8 cellular contexts compared by ENCODE assay signal in genomic region chr1:150561830-150562367, GRCh38. TPM values are rescaled to one million over a fixed set of nuclear protein-coding genes. Genes with fewer than 3 reads are reported as not detected.
DNase-seq lines count a peak whose midpoint lies in the region; ATAC-seq, FAIRE-seq and TF ChIP-seq lines count a peak whose summit lies in the region.

No MANE protein-coding gene starts in this region.

- peaks cover 0 to 2% of the 10 kb centered on the region in 2 experiments for H4K20me1 ChIP-seq in H1 (replicated peaks in 1 of 2; ENCODE audit: control insufficient read depth in 1 of 2, insufficient read depth in 2 of 2, low read length in 2 of 2)

- peak overlapping the region; percentile 92 for H4K5ac ChIP-seq in H1 (ENCODE audit: insufficient read length, low read depth, low read length)

- H3K36me3 ChIP-seq in A673 (ENCODE audit: insufficient read depth, low read length, poor library complexity, severe bottlenecking) (no peaks in the 10 kb centered on the region), H1 (ENCODE audit: control insufficient read depth in 2 of 4, insufficient read depth in 4 of 4, low read length in 3 of 4) (no peaks in the 10 kb centered on the region)

- POLR2A ChIA-PET in A673 (lab: Charles Lee; ENCODE audit: low non-redundant PET), result no interaction called here
- POLR2A ChIA-PET in H1 (lab: Charles Lee; ENCODE audit: partially characterized antibody), result interaction anchor here (2.7 to 43.7 kb wide), 6 partner anchors 11 to 80 kb away, joined by 10 to 1380 read pairs (median 46); partner anchors contain the start of genes ADAMTSL4, ENSA, FALEC and MCL1

- CTCF ChIA-PET in A673 (lab: Charles Lee) (interaction anchor here (0.6 to 1.2 kb wide), 2 partner anchors 22 to 360 kb away, joined by 4 read pairs; no protein-coding TSS in a partner anchor), H1 (lab: Charles Lee; ENCODE audit: partially characterized antibody) (interaction anchor here (0.7 to 13.7 kb wide), 10 partner anchors 10 to 64 kb away, joined by 3 to 210 read pairs (median 11); partner anchors contain the start of gene ADAMTSL4)

- peak overlapping the region; percentile 93 for H3K18ac ChIP-seq in H1 (ENCODE audit: extremely low read depth, low read length)

- DNase-seq in A673 (ENCODE audit: low spot score) (peak; percentile 77), NCI-H82 treated with DMSO at 0.1 percent for 48 hours (lab: John Stamatoyannopoulos, UW; ENCODE audit: unreplicated experiment) (peak; percentile 43), H1 (ENCODE audit: low read depth in 1 of 2, low spot score in 2 of 2) (peak; percentile 80 to 91), mesenteric fat pad (ENCODE audit: low spot score) (peak; percentile 97)
- peak; percentile 69 for DNase-seq in activated CD8-positive, alpha-beta memory T cell treated with anti-CD3 and anti-CD28 coated beads, Interleukin-2, amount 50 U/mL, for 24 hours (ENCODE audit: extremely low read depth)
- DNase-seq in stimulated activated CD8-positive, alpha-beta memory T cell treated with anti-CD3 and anti-CD28 coated beads, Interleukin-15, amount 100 ng/mL, for 1 hour (ENCODE audit: low read depth), result peak; percentile 76

- no peaks in the 10 kb centered on the region for H3K27me3 ChIP-seq in A673 (replicated peaks; ENCODE audit: insufficient read depth, low read depth, low read length, poor library complexity)
- no peaks in the 10 kb centered on the region for H3K27me3 ChIP-seq in H1 (replicated peaks in 1 of 4; ENCODE audit: control insufficient read depth in 3 of 4, extremely low read depth in 1 of 4, insufficient read depth in 3 of 4, low read length in 3 of 4)

- H3K14ac ChIP-seq in H1 (ENCODE audit: insufficient read length), result no peak overlapping the region

- H3K9me3 ChIP-seq in A673 (ENCODE audit: low read depth, low read length, poor library complexity, severe bottlenecking), result no peaks in the 10 kb centered on the region
- no peaks in the 10 kb centered on the region for H3K9me3 ChIP-seq in H1 (ENCODE audit: insufficient read depth in 2 of 2, low read depth in 1 of 2, low read length in 1 of 2)

- peak overlapping the region; percentile 71 for H3K56ac ChIP-seq in H1 (replicated peaks; ENCODE audit: insufficient read length, low read depth, low read length)

- H3K23me2 ChIP-seq in H1 (ENCODE audit: low read depth, low read length), result peaks cover 7% of the 10 kb centered on the region

- peak; percentile 34 for ATAC-seq in HG03196 (IDR thresholded peaks at IDR 0.05; ENCODE audit: unreplicated experiment)

- peak overlapping the region; percentile 12 for H3K4ac ChIP-seq in H1 (replicated peaks; ENCODE audit: insufficient read length, low read depth, low read length)

- H2AK5ac ChIP-seq in H1 (ENCODE audit: low read depth, low read length), result peak overlapping the region; percentile 54; the same call in 1 of the 2 replicates

- H3K4me1 ChIP-seq in A673 (ENCODE audit: insufficient read depth, low read length, poor library complexity, severe bottlenecking) (peaks cover 29% of the 10 kb centered on the region), H1 (replicated peaks in 1 of 4; ENCODE audit: control insufficient read depth in 3 of 4, insufficient read depth in 4 of 4, low read length in 3 of 4) (peaks cover 16 to 26% (median 20%) of the 10 kb centered on the region in 4 experiments)

- H4K91ac ChIP-seq in H1 (replicated peaks; ENCODE audit: insufficient read length, low read length), result peak overlapping the region; percentile 96

- no TSS peak for BruUV-seq in A673 (replicated peaks; lab: Mats Ljungman, UMichigan)

- H2AFZ ChIP-seq in H1 (ENCODE audit: low read length), result no peak overlapping the region

- 2% methylated on average over 20 of the region's 20 CpGs; no CpG with 5 or more reads in 1 of the 2 experiments for WGBS in H1 (ENCODE audit: extremely low coverage in 1 of 2, insufficient coverage in 1 of 2, insufficient read length in 1 of 2, insufficient replicate concordance in 2 of 2, low coverage in 1 of 2, low lambda C conversion rate in 2 of 2, missing lambda C conversion rate in 1 of 2), 2 experiments

- TF ChIP-seq POLR2A in GM18526 (IDR thresholded peaks at IDR 0.05; ENCODE audit: extremely low read depth, insufficient read length) (peak; percentile 61), H1 (IDR thresholded peaks at IDR 0.05; ENCODE audit: control extremely low read depth in 1 of 2, low read depth in 2 of 2, low read length in 2 of 2) (no peak; a peak in 1 of 3 replicates)

- H2BK120ac ChIP-seq in H1 (replicated peaks; ENCODE audit: low read depth, low read length), result no peak overlapping the region

- peak overlapping the region; percentile 97 for H2BK20ac ChIP-seq in H1 (ENCODE audit: low read length)

- H2BK15ac ChIP-seq in H1 (ENCODE audit: low read length), result peak overlapping the region; percentile 100

- FAIRE-seq in H1 (lab: Jason Lieb, UNC), result no peak

- peak overlapping the region; percentile 95 for H2BK12ac ChIP-seq in H1 (ENCODE audit: low read depth, low read length)

- no peak for TF ChIP-seq EP300 in H1 (IDR thresholded peaks at IDR 0.05; ENCODE audit: borderline replicate concordance in 1 of 2, low read depth in 2 of 2, low read length in 2 of 2)

- peak overlapping the region; percentile 73 to 79 (median 78) for H3K9ac ChIP-seq in H1 (replicated peaks in 1 of 4; ENCODE audit: extremely low read depth in 1 of 4, low read depth in 3 of 4, low read length in 3 of 4)

- H3K27ac ChIP-seq in A673 (ENCODE audit: low read depth, low read length, poor library complexity, severe bottlenecking) (peak overlapping the region; percentile 84), H1 (ENCODE audit: low read depth, low read length) (peak overlapping the region; percentile 88)

- TF ChIP-seq CTCF in A673 (conservative IDR thresholded peaks at IDR 0.05; ENCODE audit: low read depth, low read length) (no peak), H1 (IDR thresholded peaks at IDR 0.05; ENCODE audit: control extremely low read depth in 1 of 3, insufficient read depth in 1 of 3, low read depth in 1 of 3, low read length in 3 of 3) (no peak)

- H4K8ac ChIP-seq in H1 (ENCODE audit: extremely low read depth, insufficient read depth, low read length), result peak overlapping the region; percentile 77; the same call in 1 of the 2 replicates

- no peak for TF ChIP-seq RAD21 in H1 (IDR thresholded peaks at IDR 0.05 in 1 of 2, conservative IDR thresholded peaks at IDR 0.05 in 1 of 2; ENCODE audit: low read depth in 2 of 2, low read length in 2 of 2)

- H3K23ac ChIP-seq in H1 (ENCODE audit: insufficient read length), result no peak overlapping the region

- H2BK5ac ChIP-seq in H1 (ENCODE audit: low read depth, low read length), result peak overlapping the region; percentile 97

- H3K79me1 ChIP-seq in H1 (ENCODE audit: low read depth, low read length), result no peaks in the 10 kb centered on the region

- H3K4me3 ChIP-seq in A673 (ENCODE audit: low read depth, low read length, poor library complexity, severe bottlenecking) (peak overlapping the region; percentile 53), H1 (ENCODE audit: extremely low read depth in 1 of 4, insufficient read depth in 2 of 4, low read depth in 3 of 4, low read length in 4 of 4) (peak overlapping the region; percentile 42 to 79 (median 70))

- intact Hi-C loops in A673 (cut with micrococcal nuclease; ENCODE audit: unreplicated experiment), result loop anchor here (5.0 to 10.0 kb wide), 3 partner anchors 60 to 413 kb away; partner anchors contain the start of genes CERS2 and CTSK

- H3K79me2 ChIP-seq in H1 (ENCODE audit: control insufficient read depth in 1 of 2, insufficient read depth in 2 of 2, low read length in 2 of 2), result peaks cover 5 to 44% of the 10 kb centered on the region in 2 experiments; a peak in 3 of 4 replicates

- H3K4me2 ChIP-seq in H1 (ENCODE audit: insufficient read depth in 1 of 2, low read depth in 2 of 2, low read length in 2 of 2), result peak overlapping the region; percentile 85 to 95

RNA-seq across cellular contexts. Expression of gene ADAMTSL4, which starts 12.7 kb away (rescaled TPM):
- 0.31 TPM in 1 of 2 replicates, not detected in the other for total RNA-seq in A673 (2021)
- total RNA-seq in H1 (2021; fragmentation: NEBNext Ultra II Directional; extraction: Animal tissue kit (Norgen Biotek cat#: 25700)), result 5.3 and 5.4 TPM in 2 replicates
- 4.2 and 5.9 TPM in 2 replicates for polyA plus RNA-seq in H1 (2011; rRNA removed)
- 3.1 TPM for polyA plus RNA-seq in H1 (2011; cell fraction: cytosol; rRNA removed)
- polyA plus RNA-seq in H1 (2011; cell fraction: nucleus; rRNA removed), result 26.7 TPM
- polyA plus RNA-seq in H1 (2012, experiment 1 of 2), result 4.9 to 7.2 TPM (median 6.7 TPM) in 4 replicates
- 3.8 TPM for polyA plus RNA-seq in H1 (2012, experiment 2 of 2)
- polyA plus RNA-seq in H1 (2013, experiment 1 of 2), result 9.2 TPM
- 8.1 TPM for polyA plus RNA-seq in H1 (2013, experiment 2 of 2)
- polyA minus RNA-seq in H1 (2011; rRNA and poly(A)+ RNA removed), result 0.73 and 0.85 TPM in 2 replicates
- 2.6 TPM for polyA minus RNA-seq in H1 (2011; cell fraction: cytosol; rRNA and poly(A)+ RNA removed)
- polyA minus RNA-seq in H1 (2011; cell fraction: nucleus; rRNA and poly(A)+ RNA removed), result 3.5 TPM
- total RNA-seq in mesenteric fat pad, result 76.4 TPM

RNA-seq across cellular contexts. Expression of gene MCL1, which starts 17.5 kb away (rescaled TPM):
- total RNA-seq in A673 (2021) (123 and 163 TPM in 2 replicates), mesenteric fat pad (697 TPM)
- total RNA-seq in H1 (2021; fragmentation: NEBNext Ultra II Directional; extraction: Animal tissue kit (Norgen Biotek cat#: 25700)), result 196 and 218 TPM in 2 replicates
- 57.5 and 61.1 TPM in 2 replicates for polyA plus RNA-seq in H1 (2011; rRNA removed)
- 78.4 TPM for polyA plus RNA-seq in H1 (2011; cell fraction: cytosol; rRNA removed)
- 85.5 TPM for polyA plus RNA-seq in H1 (2011; cell fraction: nucleus; rRNA removed)
- 93.2 to 159 TPM (median 119 TPM) in 4 replicates for polyA plus RNA-seq in H1 (2012, experiment 1 of 2)
- 18.8 TPM for polyA plus RNA-seq in H1 (2012, experiment 2 of 2)
- 116 TPM for polyA plus RNA-seq in H1 (2013, experiment 1 of 2)
- polyA plus RNA-seq in H1 (2013, experiment 2 of 2), result 123 TPM
- 104 and 119 TPM in 2 replicates for polyA minus RNA-seq in H1 (2011; rRNA and poly(A)+ RNA removed)
- polyA minus RNA-seq in H1 (2011; cell fraction: cytosol; rRNA and poly(A)+ RNA removed), result 98.4 TPM
- 171 TPM for polyA minus RNA-seq in H1 (2011; cell fraction: nucleus; rRNA and poly(A)+ RNA removed)

RNA-seq across cellular contexts. Expression of gene FALEC, which starts 46.3 kb away (rescaled TPM):
- 1.6 TPM in 1 of 2 replicates, not detected in the other for total RNA-seq in A673 (2021)
- total RNA-seq in H1 (2021; fragmentation: NEBNext Ultra II Directional; extraction: Animal tissue kit (Norgen Biotek cat#: 25700)), result 1.1 TPM in 1 of 2 replicates, not detected in the other
- not detected in 2 replicates for polyA plus RNA-seq in H1 (2011; rRNA removed)
- polyA plus RNA-seq in H1 (2011; cell fraction: cytosol; rRNA removed), result 0.19 TPM
- polyA plus RNA-seq in H1 (2011; cell fraction: nucleus; rRNA removed), result not detected
- polyA plus RNA-seq in H1 (2012, experiment 1 of 2), result 0.36 to 1.0 TPM (median 0.75 TPM) in 4 replicates
- not detected for polyA plus RNA-seq in H1 (2012, experiment 2 of 2)
- polyA plus RNA-seq in H1 (2013, experiment 1 of 2), result 0.45 TPM
- 0.11 TPM for polyA plus RNA-seq in H1 (2013, experiment 2 of 2)
- 0.57 TPM in 1 of 2 replicates, not detected in the other for polyA minus RNA-seq in H1 (2011; rRNA and poly(A)+ RNA removed)
- polyA minus RNA-seq in H1 (2011; cell fraction: cytosol; rRNA and poly(A)+ RNA removed), result not detected
- polyA minus RNA-seq in H1 (2011; cell fraction: nucleus; rRNA and poly(A)+ RNA removed), result not detected
- total RNA-seq in mesenteric fat pad, result not detected

RNA-seq across cellular contexts. Expression of gene ECM1, which starts 54.0 kb away (rescaled TPM):
- total RNA-seq in A673 (2021) (55.9 and 61.2 TPM in 2 replicates), mesenteric fat pad (33.1 TPM)
- total RNA-seq in H1 (2021; fragmentation: NEBNext Ultra II Directional; extraction: Animal tissue kit (Norgen Biotek cat#: 25700)), result 0.73 and 0.95 TPM in 2 replicates
- 0.98 and 1.1 TPM in 2 replicates for polyA plus RNA-seq in H1 (2011; rRNA removed)
- 1.0 TPM for polyA plus RNA-seq in H1 (2011; cell fraction: cytosol; rRNA removed)
- 5.8 TPM for polyA plus RNA-seq in H1 (2011; cell fraction: nucleus; rRNA removed)
- polyA plus RNA-seq in H1 (2012, experiment 1 of 2), result 0.83 to 1.3 TPM (median 1.2 TPM) in 4 replicates
- 0.63 TPM for polyA plus RNA-seq in H1 (2012, experiment 2 of 2)
- 0.81 TPM for polyA plus RNA-seq in H1 (2013, experiment 1 of 2)
- 0.87 TPM for polyA plus RNA-seq in H1 (2013, experiment 2 of 2)
- 0.32 and 0.37 TPM in 2 replicates for polyA minus RNA-seq in H1 (2011; rRNA and poly(A)+ RNA removed)
- polyA minus RNA-seq in H1 (2011; cell fraction: cytosol; rRNA and poly(A)+ RNA removed), result not detected
- polyA minus RNA-seq in H1 (2011; cell fraction: nucleus; rRNA and poly(A)+ RNA removed), result 1.7 TPM

Comparison
In these comparisons a context has a peak if more than half of its experiments do, and no peak if none do; other contexts are left out.
1. Peak in every context shown above with its lines: DNase-seq, ATAC-seq, H3K4me3 ChIP-seq and H3K27ac ChIP-seq.
2. DNase-seq: peak in every context shown above with its lines; median percentile 97 in mesenteric fat pad; 86 in H1; 77 in A673; 76 in stimulated activated CD8-positive, alpha-beta memory T cell treated with anti-CD3 and anti-CD28 coated beads, Interleukin-15, amount 100 ng/mL, for 1 hour; 69 in activated CD8-positive, alpha-beta memory T cell treated with anti-CD3 and anti-CD28 coated beads, Interleukin-2, amount 50 U/mL, for 24 hours; 43 in NCI-H82 treated with DMSO at 0.1 percent for 48 hours.
3. RNA of gene ADAMTSL4, which starts 12.7 kb away (total RNA-seq): 76.4 TPM in mesenteric fat pad (single experiment); 5.3 to 5.4 TPM in H1 and 0.31 TPM in A673; every median in the first group is over 10 times any median in the second.